1 cellular context compared by ENCODE assay signal in the genomic region with DNA sequence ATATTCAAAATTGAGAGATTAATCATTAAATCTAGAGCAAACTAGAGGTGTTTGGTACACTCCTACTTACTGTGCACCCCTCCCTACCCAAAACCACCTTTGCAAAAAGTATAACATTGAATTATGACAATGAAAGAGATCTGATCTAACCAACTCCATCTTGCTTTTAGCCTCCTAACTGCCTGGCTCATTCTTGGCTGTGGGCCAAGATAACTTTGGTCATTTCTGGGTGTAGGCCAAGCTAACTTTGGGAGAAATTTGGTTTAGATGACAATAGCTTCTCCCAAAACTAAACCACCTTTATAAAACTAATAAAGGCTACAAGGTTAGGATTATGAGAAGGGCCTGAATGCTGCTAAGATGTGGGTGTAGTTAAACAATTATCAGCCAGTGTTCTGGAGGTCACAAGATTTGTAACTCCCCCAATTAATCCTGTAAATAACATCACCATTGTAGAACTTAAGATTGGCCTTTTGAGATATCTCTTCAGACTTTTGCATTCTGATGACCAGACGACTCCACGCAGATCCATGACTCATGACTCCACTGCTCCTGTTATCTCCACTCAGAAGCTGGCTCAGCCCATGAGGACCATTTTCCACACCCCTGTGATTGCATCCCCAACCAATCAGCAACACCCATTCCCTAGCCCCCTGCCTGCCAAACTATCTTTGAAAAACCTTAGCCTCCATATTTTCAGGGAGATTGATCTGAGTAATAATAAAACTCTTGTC.
TF ChIP-seq lines count a peak whose summit lies in the region.

No MANE protein-coding gene starts in this region.

TF ChIP-seq in HepG2, 621 proteins besides CTCF, POLR2A, EP300 and RAD21:
- TF ChIP-seq, protein P1, sequence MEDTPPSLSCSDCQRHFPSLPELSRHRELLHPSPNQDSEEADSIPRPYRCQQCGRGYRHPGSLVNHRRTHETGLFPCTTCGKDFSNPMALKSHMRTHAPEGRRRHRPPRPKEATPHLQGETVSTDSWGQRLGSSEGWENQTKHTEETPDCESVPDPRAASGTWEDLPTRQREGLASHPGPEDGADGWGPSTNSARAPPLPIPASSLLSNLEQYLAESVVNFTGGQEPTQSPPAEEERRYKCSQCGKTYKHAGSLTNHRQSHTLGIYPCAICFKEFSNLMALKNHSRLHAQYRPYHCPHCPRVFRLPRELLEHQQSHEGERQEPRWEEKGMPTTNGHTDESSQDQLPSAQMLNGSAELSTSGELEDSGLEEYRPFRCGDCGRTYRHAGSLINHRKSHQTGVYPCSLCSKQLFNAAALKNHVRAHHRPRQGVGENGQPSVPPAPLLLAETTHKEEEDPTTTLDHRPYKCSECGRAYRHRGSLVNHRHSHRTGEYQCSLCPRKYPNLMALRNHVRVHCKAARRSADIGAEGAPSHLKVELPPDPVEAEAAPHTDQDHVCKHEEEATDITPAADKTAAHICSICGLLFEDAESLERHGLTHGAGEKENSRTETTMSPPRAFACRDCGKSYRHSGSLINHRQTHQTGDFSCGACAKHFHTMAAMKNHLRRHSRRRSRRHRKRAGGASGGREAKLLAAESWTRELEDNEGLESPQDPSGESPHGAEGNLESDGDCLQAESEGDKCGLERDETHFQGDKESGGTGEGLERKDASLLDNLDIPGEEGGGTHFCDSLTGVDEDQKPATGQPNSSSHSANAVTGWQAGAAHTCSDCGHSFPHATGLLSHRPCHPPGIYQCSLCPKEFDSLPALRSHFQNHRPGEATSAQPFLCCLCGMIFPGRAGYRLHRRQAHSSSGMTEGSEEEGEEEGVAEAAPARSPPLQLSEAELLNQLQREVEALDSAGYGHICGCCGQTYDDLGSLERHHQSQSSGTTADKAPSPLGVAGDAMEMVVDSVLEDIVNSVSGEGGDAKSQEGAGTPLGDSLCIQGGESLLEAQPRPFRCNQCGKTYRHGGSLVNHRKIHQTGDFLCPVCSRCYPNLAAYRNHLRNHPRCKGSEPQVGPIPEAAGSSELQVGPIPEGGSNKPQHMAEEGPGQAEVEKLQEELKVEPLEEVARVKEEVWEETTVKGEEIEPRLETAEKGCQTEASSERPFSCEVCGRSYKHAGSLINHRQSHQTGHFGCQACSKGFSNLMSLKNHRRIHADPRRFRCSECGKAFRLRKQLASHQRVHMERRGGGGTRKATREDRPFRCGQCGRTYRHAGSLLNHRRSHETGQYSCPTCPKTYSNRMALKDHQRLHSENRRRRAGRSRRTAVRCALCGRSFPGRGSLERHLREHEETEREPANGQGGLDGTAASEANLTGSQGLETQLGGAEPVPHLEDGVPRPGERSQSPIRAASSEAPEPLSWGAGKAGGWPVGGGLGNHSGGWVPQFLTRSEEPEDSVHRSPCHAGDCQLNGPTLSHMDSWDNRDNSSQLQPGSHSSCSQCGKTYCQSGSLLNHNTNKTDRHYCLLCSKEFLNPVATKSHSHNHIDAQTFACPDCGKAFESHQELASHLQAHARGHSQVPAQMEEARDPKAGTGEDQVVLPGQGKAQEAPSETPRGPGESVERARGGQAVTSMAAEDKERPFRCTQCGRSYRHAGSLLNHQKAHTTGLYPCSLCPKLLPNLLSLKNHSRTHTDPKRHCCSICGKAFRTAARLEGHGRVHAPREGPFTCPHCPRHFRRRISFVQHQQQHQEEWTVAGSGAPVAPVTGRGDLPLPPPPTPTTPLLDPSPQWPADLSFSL (CRISPR knock-in tag; IDR thresholded peaks at IDR 0.05): no peak
- peak; percentile 3; the same call in 1 of the 2 replicates for TF ChIP-seq CREB1 (IDR thresholded peaks at IDR 0.05)
- TF ChIP-seq CREB1 (CRISPR knock-in tag; IDR thresholded peaks at IDR 0.05): no peak
